Comparison of ENCODE assay signal across 3 cellular contexts in genomic region chr18:62493033-62493862, GRCh38.
TF ChIP-seq lines count a peak whose summit lies in the region.

No MANE protein-coding gene starts in this region.

TF ChIP-seq in liver, 16 proteins besides CTCF, POLR2A, EP300 and RAD21:
- TF ChIP-seq, protein P1, sequence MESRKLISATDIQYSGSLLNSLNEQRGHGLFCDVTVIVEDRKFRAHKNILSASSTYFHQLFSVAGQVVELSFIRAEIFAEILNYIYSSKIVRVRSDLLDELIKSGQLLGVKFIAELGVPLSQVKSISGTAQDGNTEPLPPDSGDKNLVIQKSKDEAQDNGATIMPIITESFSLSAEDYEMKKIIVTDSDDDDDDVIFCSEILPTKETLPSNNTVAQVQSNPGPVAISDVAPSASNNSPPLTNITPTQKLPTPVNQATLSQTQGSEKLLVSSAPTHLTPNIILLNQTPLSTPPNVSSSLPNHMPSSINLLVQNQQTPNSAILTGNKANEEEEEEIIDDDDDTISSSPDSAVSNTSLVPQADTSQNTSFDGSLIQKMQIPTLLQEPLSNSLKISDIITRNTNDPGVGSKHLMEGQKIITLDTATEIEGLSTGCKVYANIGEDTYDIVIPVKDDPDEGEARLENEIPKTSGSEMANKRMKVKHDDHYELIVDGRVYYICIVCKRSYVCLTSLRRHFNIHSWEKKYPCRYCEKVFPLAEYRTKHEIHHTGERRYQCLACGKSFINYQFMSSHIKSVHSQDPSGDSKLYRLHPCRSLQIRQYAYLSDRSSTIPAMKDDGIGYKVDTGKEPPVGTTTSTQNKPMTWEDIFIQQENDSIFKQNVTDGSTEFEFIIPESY (IDR thresholded peaks at IDR 0.05): no peak
- TF ChIP-seq RXRA (IDR thresholded peaks at IDR 0.05) (no peak), YY1 (IDR thresholded peaks at IDR 0.05) (peak; percentile 11), TAF1 (conservative IDR thresholded peaks at IDR 0.05) (no peak), JUND (IDR thresholded peaks at IDR 0.05) (no peak)

TF ChIP-seq in HepG2, 621 proteins besides CTCF, POLR2A, EP300 and RAD21:
- no peak for TF ChIP-seq PHB2 (IDR thresholded peaks at IDR 0.05; ENCODE audit: partially characterized antibody)
- TF ChIP-seq ZNF225 (CRISPR knock-in tag; IDR thresholded peaks at IDR 0.05): no peak
- TF ChIP-seq ZFP1 (CRISPR knock-in tag; IDR thresholded peaks at IDR 0.05): no peak
- TF ChIP-seq CEBPZ (IDR thresholded peaks at IDR 0.05; ENCODE audit: low read length): no peak
- TF ChIP-seq ZNF446 (CRISPR knock-in tag; IDR thresholded peaks at IDR 0.05): no peak
- TF ChIP-seq CCAR2 (optimal IDR thresholded peaks at IDR 0.05; ENCODE audit: low read depth, low read length): no peak
- no peak for TF ChIP-seq BCLAF1 (IDR thresholded peaks at IDR 0.05)
- TF ChIP-seq TBL1XR1 (IDR thresholded peaks at IDR 0.05; ENCODE audit: borderline replicate concordance, low read length, partially characterized antibody): no peak
- TF ChIP-seq MATR3 (CRISPR knock-in tag; IDR thresholded peaks at IDR 0.05): no peak
- TF ChIP-seq ZNF207 (IDR thresholded peaks at IDR 0.05; ENCODE audit: borderline replicate concordance): no peak
- TF ChIP-seq PHF5A (CRISPR knock-in tag; IDR thresholded peaks at IDR 0.05; ENCODE audit: low read depth, unreplicated experiment): no peak
- no peak for TF ChIP-seq SNAI1 (CRISPR knock-in tag; IDR thresholded peaks at IDR 0.05; ENCODE audit: borderline replicate concordance)
- TF ChIP-seq ZNF879 (CRISPR knock-in tag; IDR thresholded peaks at IDR 0.05): no peak
- no peak for TF ChIP-seq ZNF180 (CRISPR knock-in tag; IDR thresholded peaks at IDR 0.05; ENCODE audit: borderline replicate concordance, low read depth)

TF ChIP-seq in H1, 55 proteins besides CTCF, POLR2A, EP300 and RAD21:
- TF ChIP-seq, protein P2, sequence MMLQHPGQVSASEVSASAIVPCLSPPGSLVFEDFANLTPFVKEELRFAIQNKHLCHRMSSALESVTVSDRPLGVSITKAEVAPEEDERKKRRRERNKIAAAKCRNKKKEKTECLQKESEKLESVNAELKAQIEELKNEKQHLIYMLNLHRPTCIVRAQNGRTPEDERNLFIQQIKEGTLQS (IDR thresholded peaks at IDR 0.05; ENCODE audit: insufficient read depth, low read depth, low read length): no peak
- TF ChIP-seq CHD7 (IDR thresholded peaks at IDR 0.05; ENCODE audit: insufficient replicate concordance, low read length) (no peak), CEBPB (IDR thresholded peaks at IDR 0.05; ENCODE audit: low read depth, low read length) (no peak), E2F6 (IDR thresholded peaks at IDR 0.05) (no peak), MAX (IDR thresholded peaks at IDR 0.05) (no peak), SRF (IDR thresholded peaks at IDR 0.05; ENCODE audit: low read depth, low read length) (no peak), BCL11A (IDR thresholded peaks at IDR 0.05; ENCODE audit: low read depth in 2 of 2, low read length in 2 of 2) (no peak), CTBP2 (IDR thresholded peaks at IDR 0.05; ENCODE audit: borderline replicate concordance, insufficient read depth, insufficient read length, low read length) (no peak), SUZ12 (IDR thresholded peaks at IDR 0.05; ENCODE audit: low read length) (no peak), SP2 (IDR thresholded peaks at IDR 0.05; ENCODE audit: low read length) (no peak), EGR1 (IDR thresholded peaks at IDR 0.05; ENCODE audit: borderline replicate concordance, low read depth, low read length) (no peak), SIN3A (conservative IDR thresholded peaks at IDR 0.05 in 1 of 2, IDR thresholded peaks at IDR 0.05 in 1 of 2; ENCODE audit: low read depth in 1 of 2, low read length in 2 of 2) (no peak), SP1 (IDR thresholded peaks at IDR 0.05; ENCODE audit: low read depth, low read length) (no peak), CBX8 (IDR thresholded peaks at IDR 0.05; ENCODE audit: borderline replicate concordance, low read depth, low read length) (no peak), CHD2 (IDR thresholded peaks at IDR 0.05; ENCODE audit: low read length) (no peak), SIX5 (IDR thresholded peaks at IDR 0.05; ENCODE audit: low read depth, low read length) (no peak)
